ENCODE assay signal across 11 cellular contexts in the genomic region with DNA sequence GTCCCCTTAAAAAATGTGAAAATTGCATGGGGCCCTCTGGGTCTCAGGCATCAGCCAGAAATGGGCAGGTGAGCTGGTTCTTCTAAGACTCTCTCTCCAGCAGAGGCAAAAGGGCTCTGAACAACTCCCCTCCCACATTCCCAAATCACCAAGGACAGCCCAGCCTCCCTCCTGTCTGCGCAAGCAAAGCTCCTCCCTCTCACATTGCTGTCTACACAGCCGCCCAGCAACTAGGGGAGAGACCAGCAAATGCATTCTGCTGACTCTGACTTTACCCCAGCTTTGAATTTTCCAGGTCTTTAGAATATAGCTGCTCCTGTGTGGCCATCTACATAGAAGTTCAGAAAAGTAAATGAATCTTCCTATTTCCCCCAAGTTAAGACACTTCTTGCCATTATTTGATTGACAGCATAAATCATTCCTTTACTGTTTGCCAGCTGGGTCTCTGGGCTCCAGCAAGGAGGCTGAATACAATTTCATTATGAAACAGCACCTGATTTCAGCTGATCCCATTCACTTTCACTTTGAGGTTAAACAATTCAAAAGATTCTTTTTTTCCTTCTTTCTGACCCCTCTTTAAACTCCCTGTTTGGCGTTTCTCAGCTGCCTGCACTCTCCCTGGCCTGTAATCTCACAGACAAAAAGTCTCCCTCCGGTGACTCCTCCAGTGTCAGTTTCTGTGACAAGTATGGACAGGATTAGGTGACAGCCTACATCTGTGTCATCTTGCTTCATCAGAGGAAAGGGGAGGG.
DNase-seq lines count a peak whose midpoint lies in the region; ATAC-seq and TF ChIP-seq lines count a peak whose summit lies in the region.
"Had no signal": no experiment of that assay in that cellular context is flagged by ENCODE, and none has a peak within 500 bp of the region (broad histone marks: within the 10 kb centered on the region; RNA-seq: fewer than 3 reads in every experiment).

No MANE protein-coding gene starts in this region.

- H3K27me3 Mint-ChIP-seq in progenitor cell of endocrine pancreas = no peaks in the 10 kb centered on the region
- H3K27me3 Mint-ChIP-seq: activated B cell treated with CpG ODN at 0.5 μM for 24 hours had no signal

- no peak overlapping the region for H3K9ac ChIP-seq in NT2/D1 (ENCODE audit: insufficient read length, low read depth)

- H3K36me3 Mint-ChIP-seq in progenitor cell of endocrine pancreas (ENCODE audit: insufficient read depth) = no peaks in the 10 kb centered on the region
- H3K36me3 Mint-ChIP-seq: activated naive CD4-positive, alpha-beta T cell treated with anti-CD3 and anti-CD28 coated beads, Interleukin-2, amount 50 U/mL, for 72 hours; memory B cell had no signal

- no peak overlapping the region for H3K4me3 Mint-ChIP-seq in progenitor cell of endocrine pancreas (ENCODE audit: low read depth)
- H3K4me3 Mint-ChIP-seq: activated B cell treated with CpG ODN at 0.5 μM for 24 hours, memory B cell had no signal

- H3K9me3 ChIP-seq in NT2/D1 (ENCODE audit: insufficient read depth, low read length) = no peaks in the 10 kb centered on the region

- DNase-seq in H7 = peak; percentile 72
- DNase-seq in NT2/D1 (ENCODE audit: low read depth, low spot score) = peak; percentile 60
- no peak for DNase-seq in left ventricle myocardium superior
- peak; percentile 36 for DNase-seq in progenitor cell of endocrine pancreas (ENCODE audit: low spot score, unreplicated experiment)
- DNase-seq in stimulated activated CD4-positive, alpha-beta T cell treated with anti-CD3 and anti-CD28 coated beads, Interleukin-4, amount 100 ng/mL, for 4 hours = no peak
- DNase-seq in GM03348 (ENCODE audit: low spot score) = no peak
- DNase-seq: activated B cell treated with CpG ODN at 0.5 μM for 24 hours had no signal

- H3K4me3 ChIP-seq in H7 (ENCODE audit: insufficient read depth, low read depth, low read length) (no peak overlapping the region), NT2/D1 (ENCODE audit: insufficient read length, low read depth) (no peak overlapping the region)

- ATAC-seq in left ventricle myocardium superior = peak; percentile 70
- no peak for ATAC-seq in HG02884 (IDR thresholded peaks at IDR 0.05; ENCODE audit: unreplicated experiment)
- ATAC-seq in HG02885 (IDR thresholded peaks at IDR 0.05; ENCODE audit: poor library complexity, unreplicated experiment) = no peak

- intact Hi-C loops in left ventricle myocardium superior (cut with micrococcal nuclease) = no loop called here

- peaks cover 3% of the 10 kb centered on the region for H3K4me1 Mint-ChIP-seq in progenitor cell of endocrine pancreas (ENCODE audit: low read depth)
- H3K4me1 Mint-ChIP-seq: activated B cell treated with CpG ODN at 0.5 μM for 24 hours, memory B cell had no signal

- no peak for TF ChIP-seq CTCF in progenitor cell of endocrine pancreas (IDR thresholded peaks at IDR 0.05; ENCODE audit: unreplicated experiment)

- no peaks in the 10 kb centered on the region for H3K4me1 ChIP-seq in NT2/D1 (ENCODE audit: insufficient read depth, insufficient read length)

- no peaks in the 10 kb centered on the region for H3K9me3 Mint-ChIP-seq in progenitor cell of endocrine pancreas (ENCODE audit: low read depth)
- H3K9me3 Mint-ChIP-seq: activated B cell treated with CpG ODN at 0.5 μM for 24 hours, memory B cell had no signal

- H3K27ac Mint-ChIP-seq in progenitor cell of endocrine pancreas = no peak overlapping the region
- H3K27ac Mint-ChIP-seq: activated B cell treated with CpG ODN at 0.5 μM for 24 hours; activated naive CD4-positive, alpha-beta T cell treated with anti-CD3 and anti-CD28 coated beads, Interleukin-2, amount 50 U/mL, for 72 hours; memory B cell had no signal

- no peaks in the 10 kb centered on the region for H3K27me3 ChIP-seq in H7 (ENCODE audit: control insufficient read depth, insufficient read depth, low read length)
- H3K27me3 ChIP-seq in NT2/D1 (ENCODE audit: insufficient read depth, insufficient read length) = no peaks in the 10 kb centered on the region

- H3K36me3 ChIP-seq in H7 (replicated peaks; ENCODE audit: control insufficient read depth, insufficient read depth, low read length) = no peaks in the 10 kb centered on the region
- H3K36me3 ChIP-seq in NT2/D1 (ENCODE audit: insufficient read depth, insufficient read length, low read length) = no peaks in the 10 kb centered on the region

Comparison
In these comparisons a context has a peak if more than half of its experiments do, and no peak if none do; other contexts are left out.
1. DNase-seq: peak in H7 (single experiment), NT2/D1 (single experiment) and progenitor cell of endocrine pancreas (single experiment); none in left ventricle myocardium superior (single experiment), stimulated activated CD4-positive, alpha-beta T cell treated with anti-CD3 and anti-CD28 coated beads, Interleukin-4, amount 100 ng/mL, for 4 hours (0 of 2) and GM03348 (single experiment).